Comparison of ENCODE assay signal across 19 cellular contexts in the genomic region with DNA sequence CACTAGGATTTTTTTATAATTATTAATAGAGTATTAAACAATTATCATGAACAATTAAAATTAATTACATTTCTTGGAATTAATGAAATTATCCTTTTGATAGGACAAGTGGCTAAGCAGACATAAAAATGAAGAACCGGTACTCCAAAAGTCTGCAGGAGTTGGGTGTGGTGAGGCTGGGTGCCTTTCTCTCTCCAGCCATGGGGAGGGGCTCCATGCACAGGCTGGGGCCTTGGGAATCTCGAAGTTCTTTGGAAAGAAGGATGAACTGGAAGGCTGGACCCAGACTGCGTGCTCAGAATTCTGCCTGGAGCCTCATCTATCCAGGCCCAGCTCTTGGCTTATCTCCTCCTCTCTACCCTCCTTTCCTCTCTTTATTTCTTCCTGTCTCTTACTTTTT.
DNase-seq lines count a peak whose midpoint lies in the region; ATAC-seq and TF ChIP-seq lines count a peak whose summit lies in the region.
"Had no signal": no experiment of that assay in that cellular context is flagged by ENCODE, and none has a peak within 500 bp of the region (broad histone marks: within the 10 kb centered on the region; RNA-seq: fewer than 3 reads in every experiment).

No MANE protein-coding gene starts in this region.

- no peaks in the 10 kb centered on the region for H3K27me3 ChIP-seq in lower lobe of right lung (ENCODE audit: low read depth)
- H3K27me3 ChIP-seq in esophagus squamous epithelium: peaks cover 0 to 27% (median 0%) of the 10 kb centered on the region in 4 donors

- H3K4me1 ChIP-seq in lower lobe of right lung (no peaks in the 10 kb centered on the region), esophagus squamous epithelium (no peaks in the 10 kb centered on the region)
- H3K4me1 ChIP-seq: HAP-1, SJCRH30 had no signal

- H3K36me3 ChIP-seq in lower lobe of right lung (no peaks in the 10 kb centered on the region), esophagus squamous epithelium (no peaks in the 10 kb centered on the region)
- H3K36me3 ChIP-seq: HAP-1, SJCRH30, thoracic aorta had no signal

- TF ChIP-seq CTCF in WI38 (IDR thresholded peaks at IDR 0.05; ENCODE audit: low read depth, low read length) (peak; percentile 75), fibroblast of the aortic adventitia (IDR thresholded peaks at IDR 0.05; ENCODE audit: insufficient read depth, low read length) (peak; percentile 74), lower lobe of right lung (IDR thresholded peaks at IDR 0.05) (no peak), esophagus squamous epithelium (IDR thresholded peaks at IDR 0.05) (no peak)

- H3K9me3 ChIP-seq in lower lobe of right lung (no peaks in the 10 kb centered on the region), esophagus squamous epithelium (no peaks in the 10 kb centered on the region)
- H3K9me3 ChIP-seq: HAP-1, SJCRH30, thoracic aorta had no signal

- DNase-seq in AG08395 (ENCODE audit: low spot score) (peak; percentile 52), ELR (ENCODE audit: low read depth) (peak; percentile 38), fibroblast of the aortic adventitia (ENCODE audit: low read depth) (peak; percentile 50), lower lobe of right lung (no peak), esophagus squamous epithelium (lab: John Stamatoyannopoulos, UW) (no peak)
- DNase-seq in activated CD4-positive, alpha-beta T cell treated with anti-CD3 and anti-CD28 coated beads for 4 hours: no peak
- DNase-seq: activated CD4-positive, alpha-beta memory T cell treated with anti-CD3 and anti-CD28 coated beads, Interleukin-2, amount 10 ng/mL, durations not matched to agents 7 days and 5 days; activated T-cell treated with anti-CD3 and anti-CD28 coated beads, Interleukin-2, amount 50 U/mL, for 72 hours; cerebellar nuclear complex; kidney glomerular epithelial cell; NCI-H1048; NCI-H2171 treated with DMSO at 0.1 percent for 48 hours; SJCRH30; stimulated activated CD4-positive, alpha-beta T cell treated with anti-CD3 and anti-CD28 coated beads, Interleukin-4, amount 100 ng/mL, for 24 hours; T-helper 9 cell had no signal

- H3K27ac ChIP-seq in lower lobe of right lung (no peak overlapping the region), esophagus squamous epithelium (no peak overlapping the region)
- H3K27ac ChIP-seq: SJCRH30, thoracic aorta had no signal

- no peak for ATAC-seq in lower lobe of right lung
- no peak for ATAC-seq in HG03280 (IDR thresholded peaks at IDR 0.05; ENCODE audit: unreplicated experiment)
- ATAC-seq: activated T-cell treated with anti-CD3 and anti-CD28 coated beads, Interleukin-2, amount 50 U/mL, for 72 hours had no signal

- TF ChIP-seq POLR2A in esophagus squamous epithelium (IDR thresholded peaks at IDR 0.05): no peak

- WGBS in esophagus squamous epithelium, 2 donors: 51 to 62% methylated on average over 3 of the region's 3 CpGs

- intact Hi-C loops in lower lobe of right lung (cut with DNase I) (no loop called here), esophagus squamous epithelium (cut with DNase I) (no loop called here)

- H3K4me3 ChIP-seq in WI38 (ENCODE audit: low read depth, low read length) (no peak overlapping the region), fibroblast of the aortic adventitia (ENCODE audit: low read depth, low read length) (no peak overlapping the region), lower lobe of right lung (no peak overlapping the region), esophagus squamous epithelium (no peak overlapping the region)
- H3K4me3 ChIP-seq: HAP-1, SJCRH30, thoracic aorta had no signal

Comparison
In these comparisons a context has a peak if more than half of its experiments do, and no peak if none do; other contexts are left out.
1. DNase-seq: peak in AG08395 (single experiment), ELR (single experiment) and fibroblast of the aortic adventitia (single experiment); none in activated CD4-positive, alpha-beta T cell treated with anti-CD3 and anti-CD28 coated beads for 4 hours (0 of 2), lower lobe of right lung (single experiment) and esophagus squamous epithelium (single experiment).
2. CTCF ChIP-seq: peak in WI38 (single experiment) and fibroblast of the aortic adventitia (single experiment); none in lower lobe of right lung (single experiment) and esophagus squamous epithelium (0 of 6).